22 cellular contexts compared by ENCODE assay signal in genomic region chr10:3353235-3353634, GRCh38.
A peak's percentile ranks its signal among the peaks of the same experiment; 100 is the strongest.
DNase-seq lines count a peak whose midpoint lies in the region; ATAC-seq and TF ChIP-seq lines count a peak whose summit lies in the region.
"Had no signal": no experiment of that assay in that cellular context is flagged by ENCODE, and none has a peak within 500 bp of the region (broad histone marks: within the 10 kb centered on the region; RNA-seq: fewer than 3 reads in every experiment).

No MANE protein-coding gene starts in this region.

- no peaks in the 10 kb centered on the region for H3K4me1 ChIP-seq in MM.1S (ENCODE audit: low read length)

- H2AFZ ChIP-seq in MM.1S (ENCODE audit: low read length), result no peak overlapping the region

- TF ChIP-seq CTCF in MM.1S (IDR thresholded peaks at IDR 0.05; ENCODE audit: low read length), result no peak

- no peak overlapping the region for H3K4me3 ChIP-seq in MM.1S (ENCODE audit: low read length)
- H3K4me3 ChIP-seq: BLaER1, K562, MG63 had no signal

- H3K79me2 ChIP-seq in MM.1S (ENCODE audit: low read length), result no peaks in the 10 kb centered on the region

- H3F3A ChIP-seq in MM.1S (ENCODE audit: insufficient read depth, low read length), result no peaks in the 10 kb centered on the region

- H3K36me3 ChIP-seq in MM.1S (replicated peaks; ENCODE audit: insufficient read depth, low read length), result no peaks in the 10 kb centered on the region
- H3K36me3 ChIP-seq: BLaER1, MG63 had no signal

- H3K9me2 ChIP-seq in MM.1S (replicated peaks; ENCODE audit: insufficient read depth, low read length), result no peaks in the 10 kb centered on the region
- H3K9me2 ChIP-seq: SK-N-SH had no signal

- H3K9ac ChIP-seq in MM.1S (ENCODE audit: low read length), result no peak overlapping the region
- H3K9ac ChIP-seq: BLaER1, SK-N-SH had no signal

- DNase-seq in MV-4-11 (lab: John Stamatoyannopoulos, UW) (peak; percentile 49), dermis blood vessel endothelial cell (peak; percentile 43), left kidney (ENCODE audit: low read depth, low spot score) (peak; percentile 16), pons (ENCODE audit: low spot score) (peak; percentile 49), retina (no peak), MM.1S (no peak)
- DNase-seq: CD4-positive, alpha-beta T cell; COR-L47; DMS79; MG63; NCI-H1092; NCI-H1436; NCI-H187 treated with DMSO at 0.1 percent for 48 hours; NCI-H2107; NCI-H446 treated with DMSO at 0.1 percent for 48 hours; NCI-H526 treated with DMSO at 0.1 percent for 48 hours; PC-3; SHP77 treated with DMSO at 0.1 percent for 48 hours; SK-N-SH had no signal

- ATAC-seq in HG02884 (IDR thresholded peaks at IDR 0.05; ENCODE audit: unreplicated experiment), result no peak
- ATAC-seq: K562, PC-3 had no signal

- H3K9me3 ChIP-seq in MM.1S (replicated peaks; ENCODE audit: insufficient read depth, low read length), result no peaks in the 10 kb centered on the region
- H3K9me3 ChIP-seq: MG63, SK-N-SH had no signal

- H3K27me3 ChIP-seq in MM.1S (replicated peaks; ENCODE audit: insufficient read depth, low read length), result no peaks in the 10 kb centered on the region
- H3K27me3 ChIP-seq: BLaER1, MG63 had no signal

- H3K27ac ChIP-seq in MM.1S (ENCODE audit: low read length), result no peak overlapping the region
- H3K27ac ChIP-seq: BLaER1 had no signal

- no peak overlapping the region for H3K4me2 ChIP-seq in MM.1S (ENCODE audit: low read depth, low read length)
- H3K4me2 ChIP-seq: BLaER1, SK-N-SH had no signal

- no peaks in the 10 kb centered on the region for H4K20me1 ChIP-seq in MM.1S (ENCODE audit: insufficient read depth, low read length)
- H4K20me1 ChIP-seq: BLaER1 had no signal

Comparison
In these comparisons a context has a peak if more than half of its experiments do, and no peak if none do; other contexts are left out.
1. DNase-seq: peak in MV-4-11 (single experiment), dermis blood vessel endothelial cell (single experiment), left kidney (single experiment) and pons (single experiment); none in retina (single experiment) and MM.1S (single experiment).